ENCODE assay signal across 8 cellular contexts in genomic region chr11:61891331-61892084, GRCh38. TPM values are rescaled to one million over a fixed set of nuclear protein-coding genes. Genes with fewer than 3 reads are reported as not detected.
DNase-seq lines count a peak whose midpoint lies in the region; ATAC-seq and TF ChIP-seq lines count a peak whose summit lies in the region.

Gene FADS3 (minus strand): TSS chr11:61891545. CDS start chr11:61891381, 164 bp downstream.

- intact Hi-C loops in ascending aorta (cut with DNase I), result loop anchor here (1.0 to 2.0 kb wide), 4 partner anchors 57 to 213 kb away; partner anchors contain the start of gene FTH1
- intact Hi-C loops in left ventricle myocardium superior (cut with micrococcal nuclease), result loop anchor here (10.0 kb wide), 1 partner anchor 213 kb away; no protein-coding TSS in a partner anchor
- intact Hi-C loops in posterior vena cava (cut with DNase I), result no loop called here

- peak; percentile 66 for ATAC-seq in T-helper 17 cell
- ATAC-seq in left ventricle myocardium superior, result peak; percentile 88

- peaks cover 3% of the 10 kb centered on the region; the same call in 1 of the 2 replicates for H3K27me3 ChIP-seq in H7 (ENCODE audit: control insufficient read depth, insufficient read depth, low read length)
- H3K27me3 ChIP-seq in ascending aorta, result no peaks in the 10 kb centered on the region

- H3K4me3 ChIP-seq in H7 (ENCODE audit: insufficient read depth, low read depth, low read length) (peak within 1 kb of the TSS; percentile 79), ascending aorta (peak within 1 kb of the TSS; percentile 99)

- H3K4me1 ChIP-seq in ascending aorta, result peaks cover 22 to 30% of the 10 kb centered on the region in 2 donors

- no peak for TF ChIP-seq CTCF in ascending aorta (IDR thresholded peaks at IDR 0.05)

- H3K36me3 Mint-ChIP-seq in T-helper 17 cell (ENCODE audit: low read depth), result no peaks in the 10 kb centered on the region

- H3K36me3 ChIP-seq in H7 (replicated peaks; ENCODE audit: control insufficient read depth, insufficient read depth, low read length) (no peaks in the 10 kb centered on the region), ascending aorta (no peaks in the 10 kb centered on the region)

- H3K4me3 Mint-ChIP-seq in T-helper 17 cell, result peak within 1 kb of the TSS; percentile 92

- DNase-seq in EL, result peak; percentile 87
- peak; percentile 99 for DNase-seq in H7
- DNase-seq in NCI-H1092 (lab: John Stamatoyannopoulos, UW), result peak; percentile 38
- DNase-seq in T-helper 17 cell, result peak; percentile 50 to 80 (median 73)
- DNase-seq in ascending aorta (ENCODE audit: low spot score in 2 of 2), result peak; percentile 80 to 96
- DNase-seq in left ventricle myocardium superior, result peak; percentile 95
- DNase-seq in posterior vena cava (ENCODE audit: low spot score), result peak; percentile 92
- DNase-seq in NCI-H446 treated with DMSO at 0.1 percent for 48 hours (lab: John Stamatoyannopoulos, UW), result no peak

- H3K9me3 ChIP-seq in T-helper 17 cell (ENCODE audit: control insufficient read depth, low read length, poor library complexity, severe bottlenecking) (no peaks in the 10 kb centered on the region), ascending aorta (no peaks in the 10 kb centered on the region)

- H3K27me3 Mint-ChIP-seq in T-helper 17 cell, result no peaks in the 10 kb centered on the region

- peak within 1 kb of the TSS; percentile 90 to 98 for H3K27ac ChIP-seq in ascending aorta

- H3K4me1 Mint-ChIP-seq in T-helper 17 cell, result peaks cover 4% of the 10 kb centered on the region

- peak within 1 kb of the TSS; percentile 47 for H3K27ac Mint-ChIP-seq in T-helper 17 cell

RNA-seq across cellular contexts. Expression of gene FADS3, which starts in this region (rescaled TPM):
- total RNA-seq in H7 (2014; rRNA removed; shearing (Covaris generic)), result 27.1 and 41.3 TPM in 2 replicates
- total RNA-seq in T-helper 17 cell (10 to 100 TPM in 1 of 2 donors, 1 to 10 TPM in 1; 8.5 to 14.5 TPM), ascending aorta (191 TPM), left ventricle myocardium superior (69.7 TPM), posterior vena cava (100 to 1,000 TPM in 1 of 2 donors, 10 to 100 TPM in 1; 83.0 to 106 TPM)

Comparison
In these comparisons a context has a peak if more than half of its experiments do, and no peak if none do; other contexts are left out.
1. intact Hi-C loops: an anchor here in ascending aorta (1.0 to 2.0 kb wide) and left ventricle myocardium superior (10.0 kb wide); none called in posterior vena cava.